ENCODE assay signal across 18 cellular contexts in the genomic region with DNA sequence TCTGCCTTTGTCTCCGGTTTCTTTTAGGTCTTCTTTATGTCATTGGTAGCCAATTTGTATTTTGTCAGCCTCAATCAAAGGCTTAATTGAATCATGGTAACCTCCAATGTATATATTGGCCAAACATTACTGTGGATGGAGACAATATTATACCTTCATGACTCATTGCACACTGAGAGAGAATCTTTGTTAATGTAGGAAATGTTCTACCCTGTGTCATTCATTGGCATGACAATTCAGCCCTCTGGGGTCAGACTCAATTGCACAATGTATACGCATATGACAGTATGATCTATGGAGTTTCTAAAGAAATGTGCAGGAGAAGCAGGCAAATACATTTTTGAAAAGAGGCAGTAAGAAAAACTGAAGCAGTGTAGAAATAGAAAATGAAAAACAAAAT.
DNase-seq lines count a peak whose midpoint lies in the region; ATAC-seq, FAIRE-seq and TF ChIP-seq lines count a peak whose summit lies in the region.
"Had no signal": no experiment of that assay in that cellular context is flagged by ENCODE, and none has a peak within 500 bp of the region (broad histone marks: within the 10 kb centered on the region; RNA-seq: fewer than 3 reads in every experiment).

No MANE protein-coding gene starts in this region.

- peak overlapping the region; percentile 17 for H3K4me2 ChIP-seq in keratinocyte (ENCODE audit: control insufficient read depth, extremely low read depth, insufficient read depth, low read depth, low read length)

- H3K4me3 Mint-ChIP-seq in stimulated activated naive CD8-positive, alpha-beta T cell treated with anti-CD3 and anti-CD28 coated beads, Interleukin-15, amount 100 ng/mL, for 72 hours = no peak overlapping the region
- H3K4me3 Mint-ChIP-seq: T-cell had no signal

- H3K9me3 ChIP-seq in adipocyte (ENCODE audit: control insufficient read depth, low read length) (no peaks in the 10 kb centered on the region), keratinocyte (ENCODE audit: control insufficient read depth, low read depth, low read length) (no peaks in the 10 kb centered on the region)

- H3K9ac ChIP-seq in adipocyte (ENCODE audit: low read length) (no peak overlapping the region), keratinocyte (ENCODE audit: control insufficient read depth, extremely low read depth, insufficient read depth, low read length) (no peak overlapping the region)

- TF ChIP-seq CTCF in keratinocyte (optimal IDR thresholded peaks at IDR 0.05 in 1 of 3, IDR thresholded peaks at IDR 0.05 in 1 of 3, conservative IDR thresholded peaks at IDR 0.05 in 1 of 3; ENCODE audit: extremely low read depth in 1 of 3, insufficient read depth in 2 of 3, low read length in 3 of 3) = no peak

- H3K4me1 ChIP-seq in adipocyte (ENCODE audit: control insufficient read depth, insufficient read depth, low read length) = peaks cover 17% of the 10 kb centered on the region
- H3K4me1 ChIP-seq in keratinocyte (ENCODE audit: control insufficient read depth, extremely low read depth, insufficient read depth, low read length) = peaks cover 21% of the 10 kb centered on the region

- H3K27me3 ChIP-seq in adipocyte (replicated peaks; ENCODE audit: control insufficient read depth, insufficient read depth, low read length) (no peaks in the 10 kb centered on the region), keratinocyte (ENCODE audit: control insufficient read depth, extremely low read depth, insufficient read depth, low read length) (no peaks in the 10 kb centered on the region)

- H2AFZ ChIP-seq in keratinocyte (ENCODE audit: control insufficient read depth, low read length) = no peak overlapping the region

- peaks cover 5% of the 10 kb centered on the region for H3K4me1 Mint-ChIP-seq in stimulated activated naive CD8-positive, alpha-beta T cell treated with anti-CD3 and anti-CD28 coated beads, Interleukin-15, amount 100 ng/mL, for 72 hours

- peak; percentile 51 for FAIRE-seq in keratinocyte (lab: Jason Lieb, UNC)
- FAIRE-seq: GM12878 had no signal

- no peaks in the 10 kb centered on the region for H3K9me1 ChIP-seq in keratinocyte (ENCODE audit: control insufficient read depth, extremely low read depth, insufficient read depth, low read length)

- H3K27ac ChIP-seq in keratinocyte (ENCODE audit: control insufficient read depth, insufficient read depth, low read length) = peak overlapping the region; percentile 10

- H3K36me3 ChIP-seq in adipocyte (ENCODE audit: control insufficient read depth, insufficient read depth, low read length, severe bottlenecking) = no peaks in the 10 kb centered on the region
- no peaks in the 10 kb centered on the region for H3K36me3 ChIP-seq in keratinocyte (ENCODE audit: control insufficient read depth in 2 of 2, extremely low read depth in 1 of 2, insufficient read depth in 2 of 2, low read length in 2 of 2)

- no peak overlapping the region for H3K4me3 ChIP-seq in adipocyte (ENCODE audit: low read length)
- H3K4me3 ChIP-seq in keratinocyte (ENCODE audit: control insufficient read depth in 2 of 3, extremely low read depth in 1 of 3, insufficient read depth in 2 of 3, low read depth in 1 of 3, low read length in 3 of 3) = peak overlapping the region in 1 of 3 experiments; percentile 5
- H3K4me3 ChIP-seq: GM12878 had no signal

- H3K79me2 ChIP-seq in keratinocyte (ENCODE audit: control insufficient read depth, insufficient read depth, low read length) = no peaks in the 10 kb centered on the region

- H3K27me3 Mint-ChIP-seq in stimulated activated naive CD8-positive, alpha-beta T cell treated with anti-CD3 and anti-CD28 coated beads, Interleukin-15, amount 100 ng/mL, for 72 hours = no peaks in the 10 kb centered on the region
- H3K27me3 Mint-ChIP-seq: T-cell had no signal

- dilution Hi-C loops in keratinocyte (cut with MboI; ENCODE audit: extremely low pct_ligation_motif_present, low sequenced_read_pairs) = no loop called here

- peak; percentile 73 for DNase-seq in ELR (ENCODE audit: low read depth)
- DNase-seq in MV-4-11 (lab: John Stamatoyannopoulos, UW) = peak; percentile 12
- DNase-seq in adipocyte (ENCODE audit: low read depth) = peak; percentile 4
- peak; percentile 26 for DNase-seq in keratinocyte (ENCODE audit: low read depth, low spot score)
- DNase-seq in activated T-cell treated with anti-CD3 and anti-CD28 coated beads, Interleukin-2, amount 50 U/mL, for 1 hour = no peak
- no peak for DNase-seq in activated CD4-positive, CD25-positive, alpha-beta regulatory T cell (lab: John Stamatoyannopoulos, UW)
- no peak for DNase-seq in stimulated activated naive CD8-positive, alpha-beta T cell treated with anti-CD3 and anti-CD28 coated beads, Interleukin-15, amount 100 ng/mL, for 72 hours
- DNase-seq: AML-193, Calu3, GOT3, Kasumi-1, NCI-H1092 treated with DMSO at 0.1 percent for 48 hours, NCI-H187 treated with DMSO at 0.1 percent for 48 hours, NCI-H2171 treated with DMSO at 0.1 percent for 48 hours, NCI-H510A, T-cell had no signal

- no peak overlapping the region for H3K27ac Mint-ChIP-seq in stimulated activated naive CD8-positive, alpha-beta T cell treated with anti-CD3 and anti-CD28 coated beads, Interleukin-15, amount 100 ng/mL, for 72 hours
- H3K27ac Mint-ChIP-seq: T-cell had no signal

- ATAC-seq in GM18858 (IDR thresholded peaks at IDR 0.05; ENCODE audit: unreplicated experiment) = no peak
- no peak for ATAC-seq in stimulated activated naive CD8-positive, alpha-beta T cell treated with anti-CD3 and anti-CD28 coated beads, Interleukin-15, amount 100 ng/mL, for 72 hours
- ATAC-seq: GM12878, T-cell had no signal

- H3K9me3 Mint-ChIP-seq in stimulated activated naive CD8-positive, alpha-beta T cell treated with anti-CD3 and anti-CD28 coated beads, Interleukin-15, amount 100 ng/mL, for 72 hours = no peaks in the 10 kb centered on the region
- H3K9me3 Mint-ChIP-seq: T-cell had no signal

- no peaks in the 10 kb centered on the region for H4K20me1 ChIP-seq in keratinocyte (ENCODE audit: control insufficient read depth, extremely low read depth, insufficient read depth, low read length)

Comparison
In these comparisons a context has a peak if more than half of its experiments do, and no peak if none do; other contexts are left out.
1. DNase-seq: peak in ELR (single experiment), MV-4-11 (single experiment), adipocyte (single experiment) and keratinocyte (single experiment); none in activated T-cell treated with anti-CD3 and anti-CD28 coated beads, Interleukin-2, amount 50 U/mL, for 1 hour (single experiment), activated CD4-positive, CD25-positive, alpha-beta regulatory T cell (0 of 4) and stimulated activated naive CD8-positive, alpha-beta T cell treated with anti-CD3 and anti-CD28 coated beads, Interleukin-15, amount 100 ng/mL, for 72 hours (0 of 2).